ENCODE assay signal across 11 cellular contexts in genomic region chr11:86940122-86940777, GRCh38. TPM values are rescaled to one million over a fixed set of nuclear protein-coding genes. Genes with fewer than 3 reads are reported as not detected.
A peak's percentile ranks its signal among the peaks of the same experiment; 100 is the strongest.
DNase-seq lines count a peak whose midpoint lies in the region; ATAC-seq and TF ChIP-seq lines count a peak whose summit lies in the region.
"Had no signal": no experiment of that assay in that cellular context is flagged by ENCODE, and none has a peak within 500 bp of the region (broad histone marks: within the 10 kb centered on the region; RNA-seq: fewer than 3 reads in every experiment).

No MANE protein-coding gene starts in this region.

- peak; percentile 34 for DNase-seq in Daoy (ENCODE audit: low read depth)
- DNase-seq in ascending aorta (ENCODE audit: low spot score in 2 of 2), result peak in 1 of 2 donors; percentile 86
- DNase-seq in hepatic stellate cell (ENCODE audit: low spot score), result peak; percentile 37
- peak; percentile 75 for DNase-seq in renal cortical epithelial cell (ENCODE audit: low read depth)
- DNase-seq in RKO (ENCODE audit: low spot score), result no peak
- DNase-seq: activated CD8-positive, alpha-beta memory T cell treated with anti-CD3 and anti-CD28 coated beads for 24 hours; CD8-positive, alpha-beta T cell; NCI-H774 had no signal

- intact Hi-C loops in ascending aorta (cut with DNase I), result loop anchor here (1.0 to 5.0 kb wide), 3 partner anchors 15 to 482 kb away; partner anchors contain the start of gene FZD4

- peak overlapping the region; percentile 21 to 47 for H3K4me3 ChIP-seq in ascending aorta

- ATAC-seq in GM21576 (IDR thresholded peaks at IDR 0.05; ENCODE audit: unreplicated experiment) (no peak), HG03460 (IDR thresholded peaks at IDR 0.05; ENCODE audit: unreplicated experiment) (no peak), HG02870 (IDR thresholded peaks at IDR 0.05; ENCODE audit: unreplicated experiment) (no peak)
- ATAC-seq: CD8-positive, alpha-beta T cell had no signal

- TF ChIP-seq CTCF in ascending aorta (IDR thresholded peaks at IDR 0.05), result peak in 1 of 3 experiments; percentile 7

- peaks cover 19 to 50% of the 10 kb centered on the region in 2 donors for H3K4me1 ChIP-seq in ascending aorta

- peak overlapping the region; percentile 72 to 74 for H3K27ac ChIP-seq in ascending aorta

- H3K9me3 ChIP-seq in ascending aorta, result no peaks in the 10 kb centered on the region

- H3K36me3 ChIP-seq in ascending aorta, result peaks cover 4 to 7% of the 10 kb centered on the region in 2 donors

- H3K27me3 ChIP-seq in ascending aorta, result no peaks in the 10 kb centered on the region

RNA-seq across cellular contexts. Expression of gene FZD4, which starts 14.9 kb away (rescaled TPM):
- total RNA-seq in Daoy (2014; rRNA removed; shearing (Covaris generic)), result 1.9 and 2.9 TPM in 2 replicates
- total RNA-seq in ascending aorta (124 TPM), renal cortical epithelial cell (2.8 and 6.8 TPM in 2 replicates)

Comparison
In these comparisons a context has a peak if more than half of its experiments do, and no peak if none do; other contexts are left out.
1. RNA of gene FZD4, which starts 14.9 kb away (total RNA-seq): 124 TPM in ascending aorta (single experiment); 2.8 to 6.8 TPM in renal cortical epithelial cell and 1.9 to 2.9 TPM in Daoy; every median in the first group is over 10 times any median in the second.